1 cellular context compared by ENCODE assay signal in the genomic region with DNA sequence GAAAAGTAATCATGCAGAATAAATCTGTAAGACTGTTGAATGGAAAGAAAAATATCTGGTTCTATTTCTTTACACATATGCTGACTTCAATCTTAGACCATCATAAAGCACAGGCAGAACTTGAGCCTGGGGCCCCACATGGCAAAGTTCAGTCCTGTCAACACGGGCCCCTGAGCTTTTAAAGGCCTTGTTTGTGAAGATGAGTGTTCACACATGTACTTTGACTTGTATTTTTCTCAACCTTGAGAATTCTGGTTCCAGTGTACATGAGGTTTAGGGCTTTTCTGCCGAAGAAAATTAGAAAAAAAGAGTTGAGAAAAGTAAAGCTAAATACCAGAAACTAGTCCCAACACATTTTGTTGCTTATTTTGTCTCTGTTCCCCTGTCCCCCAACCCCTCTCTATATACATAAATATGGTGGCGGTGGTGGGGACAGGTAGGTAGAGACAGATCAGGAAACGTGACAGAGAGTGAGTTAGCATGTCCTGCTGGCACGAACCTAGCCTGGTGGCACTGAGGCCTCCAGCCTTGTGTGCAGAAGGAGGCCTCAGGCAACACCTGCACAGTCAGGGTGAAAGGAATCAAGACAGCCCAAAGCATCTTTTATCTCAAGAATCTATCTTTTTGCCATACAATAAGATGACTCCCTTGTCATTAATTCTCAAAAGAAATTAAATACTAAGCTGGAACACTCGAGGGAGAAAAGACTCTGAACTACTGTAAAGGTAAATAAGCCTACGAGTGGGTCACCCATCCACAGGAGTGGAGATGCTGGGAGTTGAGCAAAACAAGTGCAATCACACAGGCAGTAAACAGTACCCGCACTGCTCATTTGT.
A peak's percentile ranks its signal among the peaks of the same experiment; 100 is the strongest.
TF ChIP-seq lines count a peak whose summit lies in the region.

No MANE protein-coding gene starts in this region.

TF ChIP-seq in WTC11, 78 proteins besides CTCF, POLR2A, EP300 and RAD21:
- TF ChIP-seq, protein P1, sequence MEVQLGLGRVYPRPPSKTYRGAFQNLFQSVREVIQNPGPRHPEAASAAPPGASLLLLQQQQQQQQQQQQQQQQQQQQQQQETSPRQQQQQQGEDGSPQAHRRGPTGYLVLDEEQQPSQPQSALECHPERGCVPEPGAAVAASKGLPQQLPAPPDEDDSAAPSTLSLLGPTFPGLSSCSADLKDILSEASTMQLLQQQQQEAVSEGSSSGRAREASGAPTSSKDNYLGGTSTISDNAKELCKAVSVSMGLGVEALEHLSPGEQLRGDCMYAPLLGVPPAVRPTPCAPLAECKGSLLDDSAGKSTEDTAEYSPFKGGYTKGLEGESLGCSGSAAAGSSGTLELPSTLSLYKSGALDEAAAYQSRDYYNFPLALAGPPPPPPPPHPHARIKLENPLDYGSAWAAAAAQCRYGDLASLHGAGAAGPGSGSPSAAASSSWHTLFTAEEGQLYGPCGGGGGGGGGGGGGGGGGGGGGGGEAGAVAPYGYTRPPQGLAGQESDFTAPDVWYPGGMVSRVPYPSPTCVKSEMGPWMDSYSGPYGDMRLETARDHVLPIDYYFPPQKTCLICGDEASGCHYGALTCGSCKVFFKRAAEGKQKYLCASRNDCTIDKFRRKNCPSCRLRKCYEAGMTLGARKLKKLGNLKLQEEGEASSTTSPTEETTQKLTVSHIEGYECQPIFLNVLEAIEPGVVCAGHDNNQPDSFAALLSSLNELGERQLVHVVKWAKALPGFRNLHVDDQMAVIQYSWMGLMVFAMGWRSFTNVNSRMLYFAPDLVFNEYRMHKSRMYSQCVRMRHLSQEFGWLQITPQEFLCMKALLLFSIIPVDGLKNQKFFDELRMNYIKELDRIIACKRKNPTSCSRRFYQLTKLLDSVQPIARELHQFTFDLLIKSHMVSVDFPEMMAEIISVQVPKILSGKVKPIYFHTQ (CRISPR knock-in tag; IDR thresholded peaks at IDR 0.05), result no peak
- TF ChIP-seq GABPB1 (CRISPR knock-in tag; IDR thresholded peaks at IDR 0.05), result 0 out of 2 replicates have a peak, but pooled peaks have one; percentile 21
TF ChIP-seq in WTC11: peak in this region for 1.
